Comparison of ENCODE assay signal across 32 cellular contexts in genomic region chr5:154524181-154524580, GRCh38. TPM values are rescaled to one million over a fixed set of nuclear protein-coding genes. Genes with fewer than 3 reads are reported as not detected.
DNase-seq lines count a peak whose midpoint lies in the region; ATAC-seq and TF ChIP-seq lines count a peak whose summit lies in the region.
"Had no signal": no experiment of that assay in that cellular context is flagged by ENCODE, and none has a peak within 500 bp of the region (broad histone marks: within the 10 kb centered on the region; RNA-seq: fewer than 3 reads in every experiment).

No MANE protein-coding gene starts in this region.

- H3K79me2 ChIP-seq in parathyroid adenoma, result no peaks in the 10 kb centered on the region

- H3K36me3 Mint-ChIP-seq in endodermal cell (ENCODE audit: low read depth), result no peaks in the 10 kb centered on the region
- H3K36me3 Mint-ChIP-seq in CD4-positive, alpha-beta T cell (ENCODE audit: low read depth), result no peaks in the 10 kb centered on the region
- H3K36me3 Mint-ChIP-seq: activated naive CD8-positive, alpha-beta T cell; immature natural killer cell had no signal

- POLR2A ChIA-PET in CD4-positive, alpha-beta T cell (lab: Charles Lee), result no interaction called here

- intact Hi-C loops in left ventricle myocardium inferior (cut with micrococcal nuclease), result no loop called here
- intact Hi-C loops in Right ventricle myocardium superior (cut with DNase I), result loop anchor here (10.0 kb wide), 1 partner anchor 81 kb away; no protein-coding TSS in a partner anchor
- intact Hi-C loops in aorta (cut with DNase I), result no loop called here
- intact Hi-C loops in CD4-positive, alpha-beta T cell (cut with DNase I, micrococcal nuclease), result no loop called here
- intact Hi-C loops in prostate gland (cut with DNase I), result no loop called here

- H3K27me3 Mint-ChIP-seq in endodermal cell (ENCODE audit: insufficient read depth), result peaks cover 5% of the 10 kb centered on the region
- peaks cover 70% of the 10 kb centered on the region for H3K27me3 Mint-ChIP-seq in CD4-positive, alpha-beta T cell

- H3K27ac ChIP-seq in left ventricle myocardium inferior (replicated peaks), result peak overlapping the region; percentile 46
- H3K27ac ChIP-seq in endodermal cell (ENCODE audit: low read depth, low read length), result no peak overlapping the region
- H3K27ac ChIP-seq in parathyroid adenoma, result peak overlapping the region; percentile 74
- H3K27ac ChIP-seq in aorta (ENCODE audit: low read depth in 1 of 2, low read length in 2 of 2), result no peak overlapping the region
- no peak overlapping the region for H3K27ac ChIP-seq in CD4-positive, alpha-beta T cell (ENCODE audit: low read depth, low read length)
- no peak overlapping the region for H3K27ac ChIP-seq in prostate gland
- H3K27ac ChIP-seq: KMS-11, SK-N-MC had no signal

- no peaks in the 10 kb centered on the region for H3K9me3 Mint-ChIP-seq in endodermal cell
- H3K9me3 Mint-ChIP-seq in CD4-positive, alpha-beta T cell, result no peaks in the 10 kb centered on the region
- H3K9me3 Mint-ChIP-seq: central memory CD8-positive, alpha-beta T cell; dendritic cell treated with granulocyte-macrophage colony-stimulating factor and Interleukin-4, amounts not matched to agents 40 ng/mL and 50 ng/mL, for 4 days; H9; immature natural killer cell had no signal

- H3K4me1 Mint-ChIP-seq in endodermal cell, result peaks cover 58% of the 10 kb centered on the region
- no peaks in the 10 kb centered on the region for H3K4me1 Mint-ChIP-seq in CD4-positive, alpha-beta T cell (ENCODE audit: low read depth)
- H3K4me1 Mint-ChIP-seq: activated CD4-positive, alpha-beta T cell treated with anti-CD3 and anti-CD28 coated beads for 36 hours; central memory CD8-positive, alpha-beta T cell; immature natural killer cell had no signal

- no peak overlapping the region for H3K4me3 Mint-ChIP-seq in endodermal cell
- no peak overlapping the region for H3K4me3 Mint-ChIP-seq in CD4-positive, alpha-beta T cell
- H3K4me3 Mint-ChIP-seq: activated CD4-positive, alpha-beta T cell treated with anti-CD3 and anti-CD28 coated beads for 36 hours; activated naive CD8-positive, alpha-beta T cell; central memory CD8-positive, alpha-beta T cell; dendritic cell treated with granulocyte-macrophage colony-stimulating factor and Interleukin-4, amounts not matched to agents 40 ng/mL and 50 ng/mL, for 4 days; H9; immature natural killer cell had no signal

- peak overlapping the region; percentile 74 for H3K27ac Mint-ChIP-seq in endodermal cell
- H3K27ac Mint-ChIP-seq in CD4-positive, alpha-beta T cell, result no peak overlapping the region
- H3K27ac Mint-ChIP-seq: activated CD4-positive, alpha-beta T cell treated with anti-CD3 and anti-CD28 coated beads for 36 hours; activated naive CD8-positive, alpha-beta T cell; dendritic cell treated with granulocyte-macrophage colony-stimulating factor and Interleukin-4, amounts not matched to agents 40 ng/mL and 50 ng/mL, for 4 days; H9; immature natural killer cell had no signal

- ATAC-seq in Right ventricle myocardium superior (ENCODE audit: poor library complexity) (no peak), aorta (ENCODE audit: low FRiP score) (peak; percentile 7), GM18520 (IDR thresholded peaks at IDR 0.05; ENCODE audit: unreplicated experiment) (no peak)
- no peak for ATAC-seq in CD4-positive, alpha-beta T cell (ENCODE audit: poor library complexity)
- ATAC-seq: activated CD4-positive, alpha-beta T cell treated with anti-CD3 and anti-CD28 coated beads for 36 hours; left lobe of liver had no signal

- peak overlapping the region; percentile 85 for H2AFZ ChIP-seq in parathyroid adenoma

- TF ChIP-seq POLR2A in prostate gland (IDR thresholded peaks at IDR 0.05), result no peak

- H3K4me1 ChIP-seq in left ventricle myocardium inferior, result peaks cover 16% of the 10 kb centered on the region
- peaks cover 38% of the 10 kb centered on the region for H3K4me1 ChIP-seq in endodermal cell (ENCODE audit: control insufficient read depth, insufficient read depth, low read length)
- peaks cover 18% of the 10 kb centered on the region for H3K4me1 ChIP-seq in parathyroid adenoma
- H3K4me1 ChIP-seq in aorta (ENCODE audit: control insufficient read depth in 1 of 2, insufficient read depth in 2 of 2, low read length in 2 of 2), result no peaks in the 10 kb centered on the region
- H3K4me1 ChIP-seq in prostate gland (replicated peaks), result no peaks in the 10 kb centered on the region
- H3K4me1 ChIP-seq: ascending aorta, Peyer's patch had no signal

- H3K4me3 ChIP-seq in left ventricle myocardium inferior (no peak overlapping the region), endodermal cell (ENCODE audit: low read length) (no peak overlapping the region), parathyroid adenoma (ENCODE audit: low read depth, low read length) (no peak overlapping the region), aorta (ENCODE audit: low read length in 2 of 2) (no peak overlapping the region), prostate gland (no peak overlapping the region)
- H3K4me3 ChIP-seq: ascending aorta, Peyer's patch, SK-N-MC had no signal

- DNase-seq in left ventricle myocardium inferior (no peak), Right ventricle myocardium superior (no peak), endodermal cell (peak; percentile 47), aorta (no peak), prostate gland (ENCODE audit: low spot score) (no peak)
- no peak for DNase-seq in CD4-positive, alpha-beta T cell
- DNase-seq: activated CD4-positive, alpha-beta T cell treated with anti-CD3 and anti-CD28 coated beads for 36 hours; activated effector memory CD4-positive, alpha-beta T cell treated with Interleukin-2 at 50 U/mL for 16 hours; activated T-cell treated with anti-CD3 and anti-CD28 coated beads for 4 hours; DMS53; H9; immature natural killer cell; MM.1S; NCI-H2029; Peyer's patch; posterior cingulate gyrus; stimulated activated naive CD4-positive, alpha-beta T cell treated with Interleukin-2 at 50 U/mL for 16 hours; T-helper 2 cell had no signal

- H3K9ac ChIP-seq in endodermal cell (ENCODE audit: extremely low read depth, low read length, poor library complexity, severe bottlenecking), result no peak overlapping the region
- no peak overlapping the region for H3K9ac ChIP-seq in parathyroid adenoma
- H3K9ac ChIP-seq: KMS-11 had no signal

- H3K9me3 ChIP-seq in left ventricle myocardium inferior (replicated peaks) (no peaks in the 10 kb centered on the region), endodermal cell (ENCODE audit: control insufficient read depth, low read length) (no peaks in the 10 kb centered on the region), parathyroid adenoma (ENCODE audit: control insufficient read depth, low read length) (no peaks in the 10 kb centered on the region), aorta (ENCODE audit: control insufficient read depth, low read length) (no peaks in the 10 kb centered on the region), prostate gland (no peaks in the 10 kb centered on the region)
- no peaks in the 10 kb centered on the region for H3K9me3 ChIP-seq in CD4-positive, alpha-beta T cell (ENCODE audit: control insufficient read depth, low read length)
- H3K9me3 ChIP-seq: ascending aorta, Peyer's patch had no signal

- H3K4me2 ChIP-seq in parathyroid adenoma (ENCODE audit: low read length), result no peak overlapping the region
- H3K4me2 ChIP-seq: KMS-11 had no signal

- 88 to 96% methylated on average over 4 of the region's 4 CpGs for WGBS in endodermal cell (ENCODE audit: insufficient coverage in 1 of 2, insufficient read length in 1 of 2), 2 experiments
- whole genome bisulfite sequencing in aorta, 2 donors, result 89 to 93% methylated on average over 4 of the region's 4 CpGs
- 73% methylated on average over 4 of the region's 4 CpGs for whole genome bisulfite sequencing in prostate gland

- CTCF ChIA-PET in CD4-positive, alpha-beta T cell (lab: Charles Lee), result no interaction called here

- no peak for TF ChIP-seq CTCF in left ventricle myocardium inferior (IDR thresholded peaks at IDR 0.05; ENCODE audit: borderline replicate concordance)
- TF ChIP-seq CTCF in endodermal cell (conservative IDR thresholded peaks at IDR 0.05), result no peak
- no peak for TF ChIP-seq CTCF in parathyroid adenoma (IDR thresholded peaks at IDR 0.05)
- TF ChIP-seq CTCF in CD4-positive, alpha-beta T cell (IDR thresholded peaks at IDR 0.05), result no peak
- no peak for TF ChIP-seq CTCF in prostate gland (IDR thresholded peaks at IDR 0.05)

- no peaks in the 10 kb centered on the region for H3K36me3 ChIP-seq in left ventricle myocardium inferior
- H3K36me3 ChIP-seq in endodermal cell (ENCODE audit: control insufficient read depth, insufficient read depth, low read length), result no peaks in the 10 kb centered on the region
- no peaks in the 10 kb centered on the region for H3K36me3 ChIP-seq in parathyroid adenoma (ENCODE audit: control insufficient read depth, insufficient read depth, low read length)
- H3K36me3 ChIP-seq in aorta (ENCODE audit: control insufficient read depth in 1 of 2, insufficient read depth in 2 of 2, low read length in 1 of 2), result no peaks in the 10 kb centered on the region
- H3K36me3 ChIP-seq in prostate gland, result no peaks in the 10 kb centered on the region
- H3K36me3 ChIP-seq: ascending aorta, Peyer's patch had no signal

- H3K27me3 ChIP-seq in left ventricle myocardium inferior (ENCODE audit: low read depth) (peaks cover 42% of the 10 kb centered on the region), endodermal cell (ENCODE audit: control insufficient read depth, insufficient read depth, low read length, poor library complexity, severe bottlenecking) (no peaks in the 10 kb centered on the region), parathyroid adenoma (ENCODE audit: control insufficient read depth, insufficient read depth, low read length) (no peaks in the 10 kb centered on the region), aorta (ENCODE audit: control insufficient read depth in 1 of 2, insufficient read depth in 2 of 2, low read length in 1 of 2) (peaks cover 0 to 2% of the 10 kb centered on the region in 2 donors), prostate gland (replicated peaks; ENCODE audit: insufficient read depth) (peaks cover 5% of the 10 kb centered on the region)
- H3K27me3 ChIP-seq in CD4-positive, alpha-beta T cell (ENCODE audit: control insufficient read depth, insufficient read depth, low read length), result peaks cover 23% of the 10 kb centered on the region

RNA-seq across cellular contexts. Expression of gene HAND1, which starts 46.2 kb away (rescaled TPM):
- total RNA-seq in left ventricle myocardium inferior (26.2 TPM), Right ventricle myocardium superior (23.4 TPM), endodermal cell (not detected), aorta (not detected), prostate gland (not detected)
- 4.8 TPM for polyA plus RNA-seq in endodermal cell (2013, experiment 1 of 2)
- polyA plus RNA-seq in endodermal cell (2013, experiment 2 of 2), result 3.4 TPM
- not detected for polyA plus RNA-seq in aorta
- total RNA-seq in CD4-positive, alpha-beta T cell, result not detected
- total RNA-seq: A673; activated CD4-positive, alpha-beta T cell treated with anti-CD3 and anti-CD28 coated beads for 36 hours; ascending aorta; frontal cortex; H9; HT1080; left lobe of liver; temporal lobe had no signal
- polyA plus RNA-seq: immature natural killer cell, neural cell had no signal

Comparison
In these comparisons a context has a peak if more than half of its experiments do, and no peak if none do; other contexts are left out.
1. H3K27ac ChIP-seq: peak in left ventricle myocardium inferior (single experiment) and parathyroid adenoma (single experiment); none in endodermal cell (single experiment), aorta (0 of 2), CD4-positive, alpha-beta T cell (single experiment) and prostate gland (0 of 2).
2. RNA of gene HAND1, which starts 46.2 kb away (total RNA-seq): 26.2 TPM in left ventricle myocardium inferior (single experiment) and 23.4 TPM in Right ventricle myocardium superior (single experiment); not detected in endodermal cell, not detected in aorta, not detected in CD4-positive, alpha-beta T cell and not detected in prostate gland; every median in the first group is over 10 times any median in the second.